Comparison of ENCODE assay signal across 18 cellular contexts in the genomic region with DNA sequence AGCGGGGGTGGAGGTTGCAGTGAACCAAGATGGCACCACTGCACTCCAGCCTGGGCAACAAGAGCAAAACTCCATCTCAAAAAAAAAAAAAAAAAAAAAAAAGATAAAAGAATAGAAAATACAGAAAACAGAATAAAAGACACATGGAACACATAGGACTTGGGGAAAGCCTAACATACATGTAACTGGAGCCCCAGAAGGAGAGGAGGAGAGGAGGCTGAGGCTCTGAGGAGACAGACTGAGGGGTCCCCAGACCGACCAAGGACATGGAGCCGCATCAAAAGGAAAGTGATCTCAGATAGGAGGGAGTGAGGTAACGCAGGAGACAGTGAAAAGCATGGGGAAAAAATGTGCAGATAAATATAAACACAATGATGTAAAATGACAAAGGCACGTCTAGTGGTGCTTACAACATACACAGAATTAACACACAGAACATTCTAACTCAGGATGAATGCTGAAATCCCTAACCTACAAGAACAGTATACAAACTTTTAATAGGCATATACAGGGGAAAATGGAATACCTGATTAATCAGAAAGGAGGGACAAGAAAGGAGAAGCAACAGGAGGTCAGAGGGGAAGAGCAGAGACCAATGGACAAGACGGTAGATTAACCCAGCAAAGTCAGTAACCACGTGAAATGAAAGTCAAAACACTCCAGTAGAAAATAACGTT.
"Had no signal": no experiment of that assay in that cellular context is flagged by ENCODE, and none has a peak within 500 bp of the region (broad histone marks: within the 10 kb centered on the region; RNA-seq: fewer than 3 reads in every experiment).

No MANE protein-coding gene starts in this region.

- H3K4me3 Mint-ChIP-seq: effector memory CD8-positive, alpha-beta T cell; naive thymus-derived CD4-positive, alpha-beta T cell; stimulated activated effector memory CD8-positive, alpha-beta T cell treated with anti-CD3 and anti-CD28 coated beads, Interleukin-12 subunit alpha, Interleukin-12 subunit beta, amount 100 ng/mL, for 72 hours had no signal

- DNase-seq: caudate nucleus; colonic mucosa; dermis blood vessel endothelial cell; effector memory CD8-positive, alpha-beta T cell; kidney; mesendoderm; midbrain; naive thymus-derived CD4-positive, alpha-beta T cell; occipital lobe; sigmoid colon; stimulated activated CD4-positive, alpha-beta T cell treated with anti-CD3 and anti-CD28 coated beads, Interleukin-2, amount 100 ng/mL, for 24 hours; stimulated activated CD4-positive, alpha-beta T cell treated with anti-CD3 and anti-CD28 coated beads, Interleukin-4, amount 100 ng/mL, for 24 hours; stimulated activated naive CD4-positive, alpha-beta T cell treated with Interleukin-2 at 50 U/mL for 16 hours; stomach; thyroid gland had no signal

- H3K27me3 Mint-ChIP-seq: effector memory CD8-positive, alpha-beta T cell; naive thymus-derived CD4-positive, alpha-beta T cell; progenitor cell of endocrine pancreas had no signal

- ATAC-seq: effector memory CD8-positive, alpha-beta T cell; left lobe of liver; naive thymus-derived CD4-positive, alpha-beta T cell; stimulated activated effector memory CD8-positive, alpha-beta T cell treated with anti-CD3 and anti-CD28 coated beads, Interleukin-12 subunit alpha, Interleukin-12 subunit beta, amount 100 ng/mL, for 72 hours had no signal

- H3K9me3 Mint-ChIP-seq: effector memory CD8-positive, alpha-beta T cell; stimulated activated effector memory CD8-positive, alpha-beta T cell treated with anti-CD3 and anti-CD28 coated beads, Interleukin-12 subunit alpha, Interleukin-12 subunit beta, amount 100 ng/mL, for 72 hours had no signal
